8 cellular contexts compared by ENCODE assay signal in the genomic region with DNA sequence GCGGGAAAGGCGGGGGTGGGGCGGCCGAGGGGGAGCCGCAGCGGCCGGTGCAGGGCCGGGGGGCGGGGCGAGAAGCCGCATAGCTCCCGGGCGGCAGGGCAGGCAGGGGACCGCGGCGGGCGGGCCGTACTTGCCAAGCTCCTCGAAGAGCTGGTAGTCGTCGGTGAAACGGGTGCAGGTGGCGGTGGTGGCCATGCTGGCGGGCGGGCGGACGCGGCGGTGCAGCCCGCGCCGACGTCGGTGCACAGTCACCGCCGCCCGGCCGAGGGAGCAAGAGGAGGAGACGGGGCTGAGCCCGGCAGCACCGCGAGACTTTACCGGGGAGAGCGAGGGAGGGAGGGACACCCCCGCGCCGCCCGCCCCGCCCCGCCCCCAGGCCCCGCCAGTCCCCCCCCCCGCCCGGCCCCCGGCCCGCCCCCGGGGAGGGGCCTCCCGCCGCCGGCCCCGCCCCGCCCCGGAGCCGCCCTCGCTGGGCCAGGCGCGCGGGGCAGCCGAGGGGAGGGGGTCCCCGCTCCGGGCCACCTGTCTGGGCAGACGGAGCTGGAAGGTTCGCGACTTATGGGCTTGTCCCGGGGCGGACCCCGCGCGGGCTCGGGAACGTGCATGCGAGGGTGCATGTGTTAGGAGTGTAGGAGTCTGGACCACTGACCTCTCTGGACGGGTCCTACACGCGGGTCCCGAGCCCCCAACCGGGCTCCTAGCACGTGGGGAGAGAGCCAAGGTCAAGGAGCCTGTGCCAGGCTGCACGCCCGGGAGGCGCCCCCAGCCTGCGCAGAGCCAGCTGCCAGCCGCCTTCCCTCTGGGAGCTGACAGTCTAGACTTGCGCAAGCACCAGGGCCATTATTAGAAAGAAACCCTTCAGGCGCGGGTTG. TPM values are rescaled to one million over a fixed set of nuclear protein-coding genes. Genes with fewer than 3 reads are reported as not detected.
DNase-seq lines count a peak whose midpoint lies in the region; ATAC-seq and TF ChIP-seq lines count a peak whose summit lies in the region.

A gene (minus strand): TSS at position 289 of the 872 bp plus-strand sequence. CDS start 94 bp downstream, at position 195.

- H3K27ac ChIP-seq in HCT116 (ENCODE audit: low read depth, low read length) = peak within 1 kb of the TSS; percentile 67; the same call in 1 of the 2 replicates
- peak within 1 kb of the TSS; percentile 68 for H3K27ac ChIP-seq in upper lobe of right lung

- H3K27me3 ChIP-seq in HCT116 (ENCODE audit: insufficient read depth, low read length) = no peaks in the 10 kb centered on the region
- H3K27me3 ChIP-seq in adipocyte (replicated peaks; ENCODE audit: control insufficient read depth, insufficient read depth, low read length) = no peaks in the 10 kb centered on the region
- no peaks in the 10 kb centered on the region for H3K27me3 ChIP-seq in upper lobe of right lung

- CTCF ChIA-PET in HCT116 (lab: Charles Lee) = interaction anchor here (1.1 kb wide), 1 partner anchor 111 kb away, joined by 3 read pairs; no protein-coding TSS in a partner anchor
- CTCF ChIA-PET in T-cell (lab: Charles Lee) = interaction anchor here (0.8 to 1.4 kb wide), 6 partner anchors 12 to 84 kb away, joined by 3 to 6 read pairs (median 4); no protein-coding TSS in a partner anchor

- peak within 1 kb of the TSS; percentile 85 to 91 (median 86) for H3K4me3 Mint-ChIP-seq in T-cell

- no peaks in the 10 kb centered on the region for H4K20me1 ChIP-seq in HCT116 (ENCODE audit: insufficient read depth)

- no peaks in the 10 kb centered on the region for H3K9me2 ChIP-seq in HCT116 (ENCODE audit: insufficient read depth)

- H3K9me3 ChIP-seq in HCT116 (ENCODE audit: control insufficient read depth in 1 of 2, insufficient read depth in 1 of 2, low read depth in 1 of 2, low read length in 2 of 2) (no peaks in the 10 kb centered on the region), adipocyte (ENCODE audit: control insufficient read depth, low read length) (no peaks in the 10 kb centered on the region), upper lobe of right lung (no peaks in the 10 kb centered on the region)

- intact Hi-C loops in HCT116 (cut with micrococcal nuclease) (loop anchor here (5.0 kb wide), 1 partner anchor 102 kb away; a partner anchor contains a TSS), cardiac septum (cut with DNase I) (loop anchor here (5.0 kb wide), 1 partner anchor 62 kb away; a partner anchor contains a TSS), posterior vena cava (cut with DNase I) (no loop called here), upper lobe of right lung (cut with DNase I) (no loop called here)

- H3K4me3 ChIP-seq in GM08714 (ENCODE audit: low read length) (peak within 1 kb of the TSS; percentile 76), HCT116 (replicated peaks in 1 of 2; ENCODE audit: low read depth in 1 of 2, low read length in 2 of 2) (peak within 1 kb of the TSS; percentile 58 to 64), adipocyte (ENCODE audit: low read length) (peak within 1 kb of the TSS; percentile 85), upper lobe of right lung (peak within 1 kb of the TSS; percentile 74)

- peak; percentile 93 for ATAC-seq in HCT116
- peak; percentile 79 to 89 (median 88) for ATAC-seq in T-cell (replicated peaks in 1 of 4)
- ATAC-seq in upper lobe of right lung = peak; percentile 92

- H3K27ac Mint-ChIP-seq in T-cell = peak within 1 kb of the TSS; percentile 94 to 98

- H3K36me3 ChIP-seq in HCT116 (ENCODE audit: control insufficient read depth in 1 of 2, insufficient read depth in 2 of 2, low read length in 2 of 2) (peaks cover 6 to 12% of the 10 kb centered on the region in 2 experiments; a peak in 3 of 4 replicates), adipocyte (ENCODE audit: control insufficient read depth, insufficient read depth, low read length, severe bottlenecking) (peaks cover 11% of the 10 kb centered on the region), upper lobe of right lung (peaks cover 2% of the 10 kb centered on the region)

- no TSS peak for BruUV-seq in HCT116 (replicated peaks; lab: Mats Ljungman, UMichigan)

- no peak for TF ChIP-seq RAD21 in HCT116 (IDR thresholded peaks at IDR 0.05; ENCODE audit: low read depth)

- POLR2A ChIA-PET in HCT116 (lab: Charles Lee) = no interaction called here
- POLR2A ChIA-PET in T-cell (lab: Charles Lee) = interaction anchor here in 1 of 2 donors (0.7 kb wide), 2 partner anchors 10 to 25 kb away, joined by 4 to 5 read pairs; no protein-coding TSS in a partner anchor

- no peak within 1 kb of the TSS for H2AFZ ChIP-seq in HCT116 (ENCODE audit: low read depth, low read length, poor library complexity, severe bottlenecking)

- H3K4me1 ChIP-seq in HCT116 (ENCODE audit: control insufficient read depth in 1 of 2, insufficient read depth in 2 of 2, low read length in 2 of 2) (peaks cover 28 to 49% of the 10 kb centered on the region in 2 experiments), adipocyte (ENCODE audit: control insufficient read depth, insufficient read depth, low read length) (peaks cover 23% of the 10 kb centered on the region), upper lobe of right lung (peaks cover 24% of the 10 kb centered on the region)

- H3K9ac ChIP-seq in HCT116 (ENCODE audit: low read length) (peak within 1 kb of the TSS; percentile 62), adipocyte (ENCODE audit: low read length) (peak within 1 kb of the TSS; percentile 77)

- no peak for TF ChIP-seq POLR2A in HCT116 (IDR thresholded peaks at IDR 0.05; ENCODE audit: borderline replicate concordance, extremely low read depth, insufficient read depth, insufficient read length)

- H3K4me2 ChIP-seq in HCT116 (ENCODE audit: low read length) = peak within 1 kb of the TSS; percentile 92

- no peaks in the 10 kb centered on the region for H3K27me3 Mint-ChIP-seq in T-cell

- peaks cover 72 to 74% (median 72%) of the 10 kb centered on the region in 3 donors for H3K4me1 Mint-ChIP-seq in T-cell

- TF ChIP-seq CTCF in HCT116 (IDR thresholded peaks at IDR 0.05 in 2 of 3, conservative IDR thresholded peaks at IDR 0.05 in 1 of 3; ENCODE audit: borderline replicate concordance in 1 of 3, insufficient read depth in 1 of 3, low read depth in 2 of 3, low read length in 2 of 3) (no peak), upper lobe of right lung (IDR thresholded peaks at IDR 0.05) (no peak)

- no peaks in the 10 kb centered on the region for H3K9me3 Mint-ChIP-seq in T-cell

- peaks cover 35% of the 10 kb centered on the region for H3K79me2 ChIP-seq in HCT116 (ENCODE audit: insufficient read depth, low read length)

- RAD21 ChIA-PET in HCT116 (lab: Charles Lee; ENCODE audit: low non-redundant PET in 1 of 2, low total read pairs in 2 of 2, uncharacterized antibody in 2 of 2, unreplicated experiment in 2 of 2) = interaction anchor here in 1 of 2 experiments (1.0 kb wide), 1 partner anchor 1361 kb away, joined by 3 read pairs; a partner anchor contains a TSS

- H3K36me3 Mint-ChIP-seq in T-cell = peaks cover 15% of the 10 kb centered on the region

- no peak for DNase-seq in HCT116 (ENCODE audit: low read depth, low spot score)
- DNase-seq in NAMALWA (ENCODE audit: low spot score) = peak; percentile 73
- DNase-seq in T-cell = peak; percentile 59 to 86 (median 76)
- peak; percentile 95 for DNase-seq in adipocyte (ENCODE audit: low read depth)
- peak; percentile 94 for DNase-seq in cardiac septum (ENCODE audit: low spot score)
- DNase-seq in posterior vena cava (ENCODE audit: low spot score) = peak; percentile 96
- peak; percentile 93 for DNase-seq in upper lobe of right lung

TF ChIP-seq in HCT116, 20 proteins besides CTCF, POLR2A, EP300 and RAD21 (continues in another document):
- TF ChIP-seq, protein P1, sequence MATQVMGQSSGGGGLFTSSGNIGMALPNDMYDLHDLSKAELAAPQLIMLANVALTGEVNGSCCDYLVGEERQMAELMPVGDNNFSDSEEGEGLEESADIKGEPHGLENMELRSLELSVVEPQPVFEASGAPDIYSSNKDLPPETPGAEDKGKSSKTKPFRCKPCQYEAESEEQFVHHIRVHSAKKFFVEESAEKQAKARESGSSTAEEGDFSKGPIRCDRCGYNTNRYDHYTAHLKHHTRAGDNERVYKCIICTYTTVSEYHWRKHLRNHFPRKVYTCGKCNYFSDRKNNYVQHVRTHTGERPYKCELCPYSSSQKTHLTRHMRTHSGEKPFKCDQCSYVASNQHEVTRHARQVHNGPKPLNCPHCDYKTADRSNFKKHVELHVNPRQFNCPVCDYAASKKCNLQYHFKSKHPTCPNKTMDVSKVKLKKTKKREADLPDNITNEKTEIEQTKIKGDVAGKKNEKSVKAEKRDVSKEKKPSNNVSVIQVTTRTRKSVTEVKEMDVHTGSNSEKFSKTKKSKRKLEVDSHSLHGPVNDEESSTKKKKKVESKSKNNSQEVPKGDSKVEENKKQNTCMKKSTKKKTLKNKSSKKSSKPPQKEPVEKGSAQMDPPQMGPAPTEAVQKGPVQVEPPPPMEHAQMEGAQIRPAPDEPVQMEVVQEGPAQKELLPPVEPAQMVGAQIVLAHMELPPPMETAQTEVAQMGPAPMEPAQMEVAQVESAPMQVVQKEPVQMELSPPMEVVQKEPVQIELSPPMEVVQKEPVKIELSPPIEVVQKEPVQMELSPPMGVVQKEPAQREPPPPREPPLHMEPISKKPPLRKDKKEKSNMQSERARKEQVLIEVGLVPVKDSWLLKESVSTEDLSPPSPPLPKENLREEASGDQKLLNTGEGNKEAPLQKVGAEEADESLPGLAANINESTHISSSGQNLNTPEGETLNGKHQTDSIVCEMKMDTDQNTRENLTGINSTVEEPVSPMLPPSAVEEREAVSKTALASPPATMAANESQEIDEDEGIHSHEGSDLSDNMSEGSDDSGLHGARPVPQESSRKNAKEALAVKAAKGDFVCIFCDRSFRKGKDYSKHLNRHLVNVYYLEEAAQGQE (IDR thresholded peaks at IDR 0.05; ENCODE audit: low read depth) = no peak
- no peak for TF ChIP-seq YY1 (IDR thresholded peaks at IDR 0.05; ENCODE audit: extremely low read depth, insufficient replicate concordance, low read depth, low read length)
- TF ChIP-seq, protein P2, sequence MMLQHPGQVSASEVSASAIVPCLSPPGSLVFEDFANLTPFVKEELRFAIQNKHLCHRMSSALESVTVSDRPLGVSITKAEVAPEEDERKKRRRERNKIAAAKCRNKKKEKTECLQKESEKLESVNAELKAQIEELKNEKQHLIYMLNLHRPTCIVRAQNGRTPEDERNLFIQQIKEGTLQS (IDR thresholded peaks at IDR 0.05) = no peak
- peak; percentile 95 for TF ChIP-seq CEBPB (IDR thresholded peaks at IDR 0.05; ENCODE audit: low read depth)
- TF ChIP-seq POLR2AphosphoS5 (IDR thresholded peaks at IDR 0.05; ENCODE audit: low read depth, low read length) = peak; percentile 73
- TF ChIP-seq ELF1 (IDR thresholded peaks at IDR 0.05; ENCODE audit: borderline replicate concordance, low read depth) = no peak
- no peak for TF ChIP-seq CBX3 (IDR thresholded peaks at IDR 0.05; ENCODE audit: low read depth)
- TF ChIP-seq SRF (IDR thresholded peaks at IDR 0.05; ENCODE audit: low read depth) = no peak
- no peak for TF ChIP-seq ZNF274 (IDR thresholded peaks at IDR 0.05; ENCODE audit: low read depth, low read length)
- no peak for TF ChIP-seq EZH2 (IDR thresholded peaks at IDR 0.05)
- TF ChIP-seq ZFX (IDR thresholded peaks at IDR 0.05) = no peak

RNA-seq across cellular contexts. Expression of the gene that starts here (rescaled TPM):
- total RNA-seq in HCT116 (2021; ENCODE audit: unreplicated experiment) (28.3 TPM), T-cell (10 to 100 TPM; 50.6 to 59.9 (median 55.5) TPM), cardiac septum (12.7 TPM), posterior vena cava (10 to 100 TPM; 70.1 to 78.8 TPM), upper lobe of right lung (36.2 TPM)
- polyA plus RNA-seq in HCT116 (2012) = 23.4 and 24.6 TPM in 2 replicates

Comparison
In these comparisons a context has a peak if more than half of its experiments do, and no peak if none do; other contexts are left out.
1. intact Hi-C loops: an anchor here in HCT116 (5.0 kb wide) and cardiac septum (5.0 kb wide); none called in posterior vena cava and upper lobe of right lung.